Comparison of ENCODE assay signal across 23 cellular contexts in genomic region chr3:33119891-33120290, GRCh38. TPM values are rescaled to one million over a fixed set of nuclear protein-coding genes. Genes with fewer than 3 reads are reported as not detected.
DNase-seq lines count a peak whose midpoint lies in the region; ATAC-seq, FAIRE-seq and TF ChIP-seq lines count a peak whose summit lies in the region.
"Had no signal": no experiment of that assay in that cellular context is flagged by ENCODE, and none has a peak within 500 bp of the region (broad histone marks: within the 10 kb centered on the region; RNA-seq: fewer than 3 reads in every experiment).

No MANE protein-coding gene starts in this region.

- H3K4me3 ChIP-seq in adipocyte (ENCODE audit: low read length) (peak overlapping the region; percentile 33), left ventricle myocardium inferior (no peak overlapping the region), trophoblast cell (ENCODE audit: low read depth, low read length) (no peak overlapping the region), pancreas (no peak overlapping the region)
- H3K4me3 ChIP-seq: BLaER1, GM12878, GM23338 had no signal

- CTCF ChIA-PET in T-cell (lab: Charles Lee) = no interaction called here

- H3K4me1 ChIP-seq in adipocyte (ENCODE audit: control insufficient read depth, insufficient read depth, low read length) (peaks cover 57% of the 10 kb centered on the region), left ventricle myocardium inferior (peaks cover 36% of the 10 kb centered on the region), trophoblast cell (ENCODE audit: control insufficient read depth in 1 of 2, insufficient read depth in 2 of 2, low read length in 2 of 2) (peaks cover 4 to 8% of the 10 kb centered on the region in 2 experiments), pancreas (peaks cover 0 to 6% (median 6%) of the 10 kb centered on the region in 3 donors)

- H3K23ac ChIP-seq in trophoblast cell (ENCODE audit: low read length) = peak overlapping the region; percentile 25

- H3K27me3 Mint-ChIP-seq in HFFc6 (ENCODE audit: insufficient read depth) = no peaks in the 10 kb centered on the region; the same call in 1 of the 2 replicates
- no peaks in the 10 kb centered on the region for H3K27me3 Mint-ChIP-seq in T-cell

- no peak overlapping the region for H2AK5ac ChIP-seq in trophoblast cell (ENCODE audit: low read length)

- no peak overlapping the region for H4K12ac ChIP-seq in trophoblast cell (ENCODE audit: low read depth, low read length)

- H3K4me3 Mint-ChIP-seq in HFFc6 = no peak overlapping the region
- H3K4me3 Mint-ChIP-seq in T-cell = no peak overlapping the region
- H3K4me3 Mint-ChIP-seq: CD8-positive, alpha-beta T cell; GM23338 had no signal

- 0 out of 2 replicates have a peak overlapping the region, but pooled peaks have one; percentile 3 for H3K27ac Mint-ChIP-seq in HFFc6
- H3K27ac Mint-ChIP-seq in T-cell = no peak overlapping the region
- H3K27ac Mint-ChIP-seq: CD8-positive, alpha-beta T cell; GM23338 had no signal

- H3K36me3 Mint-ChIP-seq in HFFc6 (ENCODE audit: low read depth) (peaks cover 34% of the 10 kb centered on the region; the same call in 1 of the 2 replicates), T-cell (peaks cover 24% of the 10 kb centered on the region)

- H3K9me3 Mint-ChIP-seq in HFFc6 = no peaks in the 10 kb centered on the region
- no peaks in the 10 kb centered on the region for H3K9me3 Mint-ChIP-seq in T-cell
- H3K9me3 Mint-ChIP-seq: CD8-positive, alpha-beta T cell; GM23338 had no signal

- H3K4me1 Mint-ChIP-seq in HFFc6 (ENCODE audit: low read depth) (peaks cover 44% of the 10 kb centered on the region), T-cell (peaks cover 30 to 33% (median 31%) of the 10 kb centered on the region in 3 donors)

- H3K4me2 ChIP-seq in trophoblast cell (ENCODE audit: low read length) = no peak overlapping the region
- H3K4me2 ChIP-seq: BLaER1, GM23338 had no signal

- DNase-seq in HFFc6 (no peak), adipocyte (ENCODE audit: low read depth) (no peak), left ventricle myocardium inferior (no peak), trophoblast cell (no peak), pancreas (no peak), NCI-H345 treated with DMSO at 0.1 percent for 48 hours (lab: John Stamatoyannopoulos, UW; ENCODE audit: unreplicated experiment) (no peak), T-cell (no peak)
- DNase-seq: Calu3; CD8-positive, alpha-beta T cell; GF-D8; HCEC 1CT; KG1; NCI-H1417; NCI-H187 treated with DMSO at 0.1 percent for 48 hours; NCI-H2227 treated with DMSO at 0.1 percent for 48 hours; NCI-H524; NCI-H82; OCI-M1; SIG-M5 had no signal

- H3K79me2 ChIP-seq in trophoblast cell (ENCODE audit: control insufficient read depth, insufficient read depth, low read length, poor library complexity) = peaks cover 2% of the 10 kb centered on the region

- ATAC-seq in pancreas (no peak), GM21381 (IDR thresholded peaks at IDR 0.05; ENCODE audit: unreplicated experiment) (no peak), T-cell (replicated peaks in 1 of 4) (no peak)
- ATAC-seq: CD8-positive, alpha-beta T cell; GM12878; GM23338 had no signal

- WGBS in trophoblast cell (ENCODE audit: extremely low coverage, insufficient coverage, insufficient read length) = no CpG with 5 or more reads among the region's 3 CpGs
- WGBS in pancreas, 2 donors = 66 to 84% methylated on average over 3 of the region's 3 CpGs

- no peak for FAIRE-seq in pancreas (lab: Jason Lieb, UNC)
- FAIRE-seq: GM12878 had no signal

- H3K9me3 ChIP-seq in adipocyte (ENCODE audit: control insufficient read depth, low read length) (no peaks in the 10 kb centered on the region), left ventricle myocardium inferior (replicated peaks) (no peaks in the 10 kb centered on the region), trophoblast cell (ENCODE audit: insufficient read depth, low read depth, low read length) (no peaks in the 10 kb centered on the region), pancreas (no peaks in the 10 kb centered on the region)
- H3K9me3 ChIP-seq: BLaER1 had no signal

- H3K36me3 ChIP-seq in adipocyte (ENCODE audit: control insufficient read depth, insufficient read depth, low read length, severe bottlenecking) (peaks cover 29% of the 10 kb centered on the region), left ventricle myocardium inferior (peaks cover 31% of the 10 kb centered on the region), trophoblast cell (ENCODE audit: control insufficient read depth in 1 of 2, insufficient read depth in 2 of 2, low read length in 2 of 2) (peaks cover 8 to 14% of the 10 kb centered on the region in 2 experiments), pancreas (peaks cover 0 to 7% (median 0%) of the 10 kb centered on the region in 3 donors)

- H3K18ac ChIP-seq in trophoblast cell (ENCODE audit: low read length) = no peak overlapping the region

- POLR2A ChIA-PET in T-cell (lab: Charles Lee) = interaction anchor here (0.5 to 0.7 kb wide), 2 partner anchors 132 to 938 kb away, joined by 3 read pairs; no protein-coding TSS in a partner anchor

- no peak overlapping the region for H3K4ac ChIP-seq in trophoblast cell (ENCODE audit: low read depth, low read length)

- H3K9ac ChIP-seq in adipocyte (ENCODE audit: low read length) = peak overlapping the region; percentile 11
- no peak overlapping the region for H3K9ac ChIP-seq in trophoblast cell (ENCODE audit: low read length)
- H3K9ac ChIP-seq: BLaER1 had no signal

- TF ChIP-seq CTCF in HFFc6 (IDR thresholded peaks at IDR 0.05) (no peak), left ventricle myocardium inferior (IDR thresholded peaks at IDR 0.05; ENCODE audit: borderline replicate concordance) (no peak), pancreas (IDR thresholded peaks at IDR 0.05) (no peak)

- H2BK120ac ChIP-seq in trophoblast cell (ENCODE audit: insufficient read depth, low read length, poor library complexity) = no peak overlapping the region

- H3K14ac ChIP-seq in trophoblast cell (ENCODE audit: low read length) = no peak overlapping the region

- H3K79me1 ChIP-seq in trophoblast cell (ENCODE audit: low read length) = no peaks in the 10 kb centered on the region

- H3K27me3 ChIP-seq in adipocyte (replicated peaks; ENCODE audit: control insufficient read depth, insufficient read depth, low read length) (no peaks in the 10 kb centered on the region), left ventricle myocardium inferior (ENCODE audit: low read depth) (no peaks in the 10 kb centered on the region), trophoblast cell (ENCODE audit: insufficient read depth, low read length) (no peaks in the 10 kb centered on the region), pancreas (no peaks in the 10 kb centered on the region)
- H3K27me3 ChIP-seq: BLaER1 had no signal

- H3K27ac ChIP-seq in left ventricle myocardium inferior (replicated peaks) (peak overlapping the region; percentile 16), trophoblast cell (ENCODE audit: low read depth, low read length) (no peak overlapping the region), pancreas (no peak overlapping the region)
- H3K27ac ChIP-seq: BLaER1 had no signal

- no peak overlapping the region for H2BK5ac ChIP-seq in trophoblast cell (ENCODE audit: low read depth, low read length, poor library complexity)

- no peak overlapping the region for H2AFZ ChIP-seq in trophoblast cell (ENCODE audit: insufficient read depth, low read length, poor library complexity)
- H2AFZ ChIP-seq: GM23338 had no signal

- intact Hi-C loops in left ventricle myocardium inferior (cut with micrococcal nuclease) (no loop called here), pancreas (cut with DNase I) (no loop called here)

- H4K8ac ChIP-seq in trophoblast cell (ENCODE audit: low read depth, low read length) = no peak overlapping the region

- no peak overlapping the region for H4K91ac ChIP-seq in trophoblast cell (ENCODE audit: low read depth, low read length)

- no peak overlapping the region for H2BK12ac ChIP-seq in trophoblast cell (ENCODE audit: low read length)

RNA-seq across cellular contexts. Expression of gene CRTAP, which starts 6.1 kb away (rescaled TPM):
- total RNA-seq in HFFc6 (2021; fragmentation: NEBNext Ultra II Directional; extraction: Animal tissue kit (Norgen Biotek cat#: 25700)) = 100 to 1,000 TPM; 261 to 322 (median 296) TPM
- total RNA-seq in left ventricle myocardium inferior (95.1 TPM), pancreas (10 to 100 TPM; 18.2 to 71.0 (median 33.5) TPM), T-cell (10 to 100 TPM; 27.8 to 65.7 (median 52.4) TPM)
- 135 and 143 TPM in 2 replicates for polyA plus RNA-seq in trophoblast cell (2013)
- polyA plus RNA-seq in pancreas = 10 to 100 TPM; 17.6 to 22.3 TPM

RNA-seq across cellular contexts. Expression of gene GLB1, which starts 22.9 kb away (rescaled TPM):
- total RNA-seq in HFFc6 (2021; fragmentation: NEBNext Ultra II Directional; extraction: Animal tissue kit (Norgen Biotek cat#: 25700)) = 10 to 100 TPM; 71.0 to 95.8 (median 79.9) TPM
- total RNA-seq in left ventricle myocardium inferior (23.5 TPM), pancreas (10 to 100 TPM; 18.0 to 47.0 (median 27.7) TPM), T-cell (10 to 100 TPM; 28.2 to 46.2 (median 31.3) TPM)
- 78.4 and 80.5 TPM in 2 replicates for polyA plus RNA-seq in trophoblast cell (2013)
- polyA plus RNA-seq in pancreas = 10 to 100 TPM in 1 of 2 donors, 1 to 10 TPM in 1; 5.5 to 21.2 TPM

RNA-seq across cellular contexts. Expression of gene TMPPE, which starts 22.9 kb away (rescaled TPM):
- 1 to 10 TPM; 6.0 to 8.7 (median 7.3) TPM for total RNA-seq in HFFc6 (2021; fragmentation: NEBNext Ultra II Directional; extraction: Animal tissue kit (Norgen Biotek cat#: 25700))
- total RNA-seq in left ventricle myocardium inferior (4.0 TPM), pancreas (1 to 10 TPM; 2.8 to 6.7 (median 3.8) TPM), T-cell (10 to 100 TPM in 2 of 5 donors, 1 to 10 TPM in 3; 8.0 to 11.2 (median 9.8) TPM)
- polyA plus RNA-seq in trophoblast cell (2013) = 2.4 and 2.6 TPM in 2 replicates
- under 1 TPM; 0.26 to 0.76 TPM for polyA plus RNA-seq in pancreas
